Comparison of ENCODE assay signal across 8 cellular contexts in genomic region chr3:51941798-51942602, GRCh38. TPM values are rescaled to one million over a fixed set of nuclear protein-coding genes. Genes with fewer than 3 reads are reported as not detected.
DNase-seq lines count a peak whose midpoint lies in the region; ATAC-seq, FAIRE-seq and TF ChIP-seq lines count a peak whose summit lies in the region.

Gene PARP3 (plus strand): TSS chr3:51942363. CDS start chr3:51943356, 993 bp downstream.
A gene with protein sequence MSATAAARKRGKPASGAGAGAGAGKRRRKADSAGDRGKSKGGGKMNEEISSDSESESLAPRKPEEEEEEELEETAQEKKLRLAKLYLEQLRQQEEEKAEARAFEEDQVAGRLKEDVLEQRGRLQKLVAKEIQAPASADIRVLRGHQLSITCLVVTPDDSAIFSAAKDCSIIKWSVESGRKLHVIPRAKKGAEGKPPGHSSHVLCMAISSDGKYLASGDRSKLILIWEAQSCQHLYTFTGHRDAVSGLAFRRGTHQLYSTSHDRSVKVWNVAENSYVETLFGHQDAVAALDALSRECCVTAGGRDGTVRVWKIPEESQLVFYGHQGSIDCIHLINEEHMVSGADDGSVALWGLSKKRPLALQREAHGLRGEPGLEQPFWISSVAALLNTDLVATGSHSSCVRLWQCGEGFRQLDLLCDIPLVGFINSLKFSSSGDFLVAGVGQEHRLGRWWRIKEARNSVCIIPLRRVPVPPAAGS (minus strand): TSS chr3:51941904. CDS start chr3:51941867, 37 bp downstream.

- intact Hi-C loops in activated CD4-positive, alpha-beta T cell treated with anti-CD3 and anti-CD28 coated beads, Interleukin-2, amount 10 ng/mL, durations not matched to agents 24 days and 14 days (cut with micrococcal nuclease), result loop anchor here (1.0 to 5.0 kb wide), 11 partner anchors 26 to 440 kb away; partner anchors contain the start of genes ABHD14B, ACY1, DCAF1 and POC1A
- intact Hi-C loops in left colon (cut with DNase I, micrococcal nuclease), result no loop called here

- DNase-seq in GM19239 (ENCODE audit: insufficient read length, low spot score) (peak; percentile 99), NCI-H526 (lab: John Stamatoyannopoulos, UW) (peak; percentile 98 to 100), coronary artery (ENCODE audit: low spot score) (peak; percentile 100), left colon (peak; percentile 100)
- peak; percentile 100 for DNase-seq in activated CD4-positive, alpha-beta T cell treated with anti-CD3 and anti-CD28 coated beads, Interleukin-2, amount 10 ng/mL, durations not matched to agents 24 days and 14 days
- peak; percentile 100 for DNase-seq in stimulated activated CD4-positive, alpha-beta T cell treated with anti-CD3 and anti-CD28 coated beads, Interleukin-2, amount 100 ng/mL, for 24 hours

- H3K36me3 Mint-ChIP-seq in activated CD4-positive, alpha-beta T cell treated with anti-CD3 and anti-CD28 coated beads, Interleukin-2, amount 10 ng/mL, durations not matched to agents 24 days and 14 days (ENCODE audit: low read depth), result peaks cover 26% of the 10 kb centered on the region

- peaks cover 26% of the 10 kb centered on the region for H3K4me1 Mint-ChIP-seq in activated CD4-positive, alpha-beta T cell treated with anti-CD3 and anti-CD28 coated beads, Interleukin-2, amount 10 ng/mL, durations not matched to agents 24 days and 14 days

- ATAC-seq in HG03460 (IDR thresholded peaks at IDR 0.05; ENCODE audit: unreplicated experiment) (peak; percentile 88), left colon (peak; percentile 87)

- peaks cover 25% of the 10 kb centered on the region for H3K36me3 ChIP-seq in BLaER1

- TF ChIP-seq CTCF in coronary artery (IDR thresholded peaks at IDR 0.05), result peak; percentile 99

- H3K4me3 ChIP-seq in BLaER1 (peak within 1 kb of the TSS; percentile 87), coronary artery (peak within 1 kb of the TSS; percentile 75)

- peaks cover 55% of the 10 kb centered on the region for H3K4me1 ChIP-seq in BLaER1

- H3K9me3 Mint-ChIP-seq in activated CD4-positive, alpha-beta T cell treated with anti-CD3 and anti-CD28 coated beads, Interleukin-2, amount 10 ng/mL, durations not matched to agents 24 days and 14 days, result no peaks in the 10 kb centered on the region

- peak within 1 kb of the TSS; percentile 98 for H3K4me2 ChIP-seq in BLaER1

- H3K9ac ChIP-seq in BLaER1, result peak within 1 kb of the TSS; percentile 90

- H3K27me3 Mint-ChIP-seq in activated CD4-positive, alpha-beta T cell treated with anti-CD3 and anti-CD28 coated beads, Interleukin-2, amount 10 ng/mL, durations not matched to agents 24 days and 14 days, result no peaks in the 10 kb centered on the region

- no peaks in the 10 kb centered on the region for H3K27me3 ChIP-seq in BLaER1

- H3K27ac ChIP-seq in BLaER1, result peak within 1 kb of the TSS; percentile 93
- H3K27ac ChIP-seq in coronary artery, result peak within 1 kb of the TSS; percentile 95 to 97

- H4K20me1 ChIP-seq in BLaER1, result peaks cover 40% of the 10 kb centered on the region

- FAIRE-seq in GM19239 (lab: Jason Lieb, UNC), result peak; percentile 100

- peak within 1 kb of the TSS; percentile 91 for H3K27ac Mint-ChIP-seq in activated CD4-positive, alpha-beta T cell treated with anti-CD3 and anti-CD28 coated beads, Interleukin-2, amount 10 ng/mL, durations not matched to agents 24 days and 14 days

- no peaks in the 10 kb centered on the region for H3K9me3 ChIP-seq in BLaER1

- H3K4me3 Mint-ChIP-seq in activated CD4-positive, alpha-beta T cell treated with anti-CD3 and anti-CD28 coated beads, Interleukin-2, amount 10 ng/mL, durations not matched to agents 24 days and 14 days, result peak within 1 kb of the TSS; percentile 85

RNA-seq across cellular contexts. Expression of gene PARP3, which starts in this region (rescaled TPM):
- 17.0 and 17.5 TPM in 2 replicates for total RNA-seq in activated CD4-positive, alpha-beta T cell treated with anti-CD3 and anti-CD28 coated beads, Interleukin-2, amount 10 ng/mL, durations not matched to agents 24 days and 14 days
- 10 to 100 TPM; 23.6 to 25.5 TPM for total RNA-seq in left colon

RNA-seq across cellular contexts. Expression of the second gene that starts in this region (rescaled TPM):
- total RNA-seq in activated CD4-positive, alpha-beta T cell treated with anti-CD3 and anti-CD28 coated beads, Interleukin-2, amount 10 ng/mL, durations not matched to agents 24 days and 14 days, result 92.3 and 95.5 TPM in 2 replicates
- total RNA-seq in left colon, result 10 to 100 TPM; 11.0 to 16.1 TPM

Comparison
In these comparisons a context has a peak if more than half of its experiments do, and no peak if none do; other contexts are left out.
1. Peak in every context shown above with its lines: DNase-seq, ATAC-seq, H3K4me3 ChIP-seq and H3K27ac ChIP-seq.